Comparison of ENCODE assay signal across 6 cellular contexts in genomic region chr17:58101898-58102297, GRCh38. TPM values are rescaled to one million over a fixed set of nuclear protein-coding genes. Genes with fewer than 3 reads are reported as not detected.
"Had no signal": no experiment of that assay in that cellular context is flagged by ENCODE, and none has a peak within 500 bp of the region (broad histone marks: within the 10 kb centered on the region; RNA-seq: fewer than 3 reads in every experiment).

No MANE protein-coding gene starts in this region.

RNA-seq across cellular contexts. Expression of gene OR4D1, which starts 46.3 kb away (rescaled TPM):
- total RNA-seq: adrenal gland, aorta, astrocyte, body of pancreas, breast epithelium, cardiac septum had no signal
- polyA plus RNA-seq: aorta had no signal
